29 cellular contexts compared by ENCODE assay signal in the genomic region with DNA sequence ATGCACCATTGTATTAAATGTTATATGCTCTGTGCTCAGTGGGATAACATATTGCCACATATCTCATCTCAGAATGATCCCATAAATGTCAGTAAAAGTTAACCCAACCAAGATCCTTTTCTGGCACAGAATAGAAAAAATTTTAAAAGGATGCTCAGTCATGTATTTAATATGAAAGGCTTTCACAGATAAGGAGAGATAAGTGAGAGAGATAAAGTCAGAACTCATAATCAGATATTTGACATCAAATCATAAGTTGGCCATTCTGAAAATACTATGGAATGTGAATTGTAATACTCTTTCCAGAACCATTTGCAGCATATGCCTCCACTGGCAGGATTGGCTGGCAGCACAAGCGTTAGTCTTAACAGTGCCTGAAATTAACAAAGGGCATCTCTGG.
"Had no signal": no experiment of that assay in that cellular context is flagged by ENCODE, and none has a peak within 500 bp of the region (broad histone marks: within the 10 kb centered on the region; RNA-seq: fewer than 3 reads in every experiment).

No MANE protein-coding gene starts in this region.

- DNase-seq: stimulated activated CD4-positive, alpha-beta T cell treated with anti-CD3 and anti-CD28 coated beads, Interleukin-2, amount 100 ng/mL, for 48 hours; stimulated activated CD4-positive, alpha-beta T cell treated with anti-CD3 and anti-CD28 coated beads, Interleukin-4, amount 100 ng/mL, for 1 hour; stimulated activated CD4-positive, alpha-beta T cell treated with anti-CD3 and anti-CD28 coated beads, Interleukin-4, amount 100 ng/mL, for 24 hours; stimulated activated CD4-positive, alpha-beta T cell treated with anti-CD3 and anti-CD28 coated beads, Interleukin-4, amount 100 ng/mL, for 4 hours; stimulated activated CD8-positive, alpha-beta memory T cell treated with anti-CD3 and anti-CD28 coated beads, Interleukin-4, amount 100 ng/mL, for 48 hours; stimulated activated naive B cell treated with anti-CD40 and anti-IgM and Interleukin-4, amounts not matched to agents 10 μg/mL and 1 μg/mL and 100 μg/mL, for 72 hours; stimulated activated naive CD4-positive, alpha-beta T cell; stimulated activated naive CD4-positive, alpha-beta T cell treated with Interleukin-2 at 50 U/mL for 16 hours; stimulated activated naive CD8-positive, alpha-beta T cell treated with anti-CD3 and anti-CD28 coated beads, Interleukin-15, amount 100 ng/mL, for 72 hours; stimulated activated naive CD8-positive, alpha-beta T cell treated with anti-CD3 and anti-CD28 coated beads, Interleukin-15, Interleukin-2, amounts not matched to agents 100 U/mL and 50 U/mL, for 24 hours; stomach; substantia nigra; testis; thyroid gland; tibial artery; transverse colon; trophoblast cell; upper lobe of left lung; upper lobe of right lung; uterus had no signal

- H3K36me3 ChIP-seq: thyroid gland, upper lobe of right lung, uterus, vagina had no signal

- H3K4me3 ChIP-seq: stomach, suprapubic skin, testis, thoracic aorta, thyroid gland, tibial artery, tibial nerve, transverse colon, upper lobe of left lung, upper lobe of right lung, uterus, vagina had no signal

- H3K27ac Mint-ChIP-seq: stimulated activated effector memory CD8-positive, alpha-beta T cell treated with anti-CD3 and anti-CD28 coated beads, Interleukin-12 subunit alpha, Interleukin-12 subunit beta, amount 100 ng/mL, for 72 hours; stimulated activated memory B cell treated with anti-CD40 and anti-IgM and Interleukin-4, amounts not matched to agents 10 μg/mL and 1 μg/mL and 100 μg/mL, for 72 hours; stimulated activated naive B cell treated with anti-CD40 and anti-IgM and Interleukin-4, amounts not matched to agents 10 μg/mL and 1 μg/mL and 100 μg/mL, for 72 hours; stimulated activated naive CD8-positive, alpha-beta T cell treated with anti-CD3 and anti-CD28 coated beads, Interleukin-15, amount 100 ng/mL, for 72 hours; stimulated activated naive CD8-positive, alpha-beta T cell treated with anti-CD3 and anti-CD28 coated beads, Interleukin-15, Interleukin-2, amounts not matched to agents 100 ng/mL and 50 ng/mL, for 24 hours; type B pancreatic cell had no signal

- H3K27me3 Mint-ChIP-seq: stimulated activated memory B cell treated with anti-CD40 and anti-IgM and Interleukin-4, amounts not matched to agents 10 μg/mL and 1 μg/mL and 100 μg/mL, for 72 hours; stimulated activated naive B cell treated with anti-CD40 and anti-IgM and Interleukin-4, amounts not matched to agents 10 μg/mL and 1 μg/mL and 100 μg/mL, for 72 hours; stimulated activated naive CD8-positive, alpha-beta T cell treated with anti-CD3 and anti-CD28 coated beads, Interleukin-15, amount 100 ng/mL, for 72 hours; stimulated activated naive CD8-positive, alpha-beta T cell treated with anti-CD3 and anti-CD28 coated beads, Interleukin-15, Interleukin-2, amounts not matched to agents 100 ng/mL and 50 ng/mL, for 24 hours; type B pancreatic cell had no signal

- H3K9me3 ChIP-seq: stomach, suprapubic skin, testis, thoracic aorta, thyroid gland, tibial artery, tibial nerve, transverse colon, upper lobe of left lung, upper lobe of right lung, uterus, vagina had no signal

- H3K27ac ChIP-seq: stomach, suprapubic skin, testis, thoracic aorta, thyroid gland, tibial artery, tibial nerve, transverse colon, upper lobe of left lung, upper lobe of right lung, uterus, vagina had no signal

- ATAC-seq: stimulated activated effector memory CD8-positive, alpha-beta T cell treated with anti-CD3 and anti-CD28 coated beads, Interleukin-12 subunit alpha, Interleukin-12 subunit beta, amount 100 ng/mL, for 72 hours; stimulated activated memory B cell treated with anti-CD40 and anti-IgM and Interleukin-4, amounts not matched to agents 10 μg/mL and 1 μg/mL and 100 μg/mL, for 72 hours; stimulated activated naive B cell treated with anti-CD40 and anti-IgM and Interleukin-4, amounts not matched to agents 10 μg/mL and 1 μg/mL and 100 μg/mL, for 72 hours; stimulated activated naive CD8-positive, alpha-beta T cell treated with anti-CD3 and anti-CD28 coated beads, Interleukin-15, amount 100 ng/mL, for 72 hours; stimulated activated naive CD8-positive, alpha-beta T cell treated with anti-CD3 and anti-CD28 coated beads, Interleukin-15, Interleukin-2, amounts not matched to agents 100 U/mL and 50 U/mL, for 24 hours; upper lobe of right lung had no signal

- FAIRE-seq: urothelium cell line had no signal

- H3K27me3 ChIP-seq: stomach, suprapubic skin, testis, thyroid gland, tibial artery, tibial nerve, transverse colon, upper lobe of left lung, upper lobe of right lung, uterus, vagina had no signal

- H3K4me1 ChIP-seq: stomach, testis, thyroid gland, uterus, vagina had no signal

- H3K4me1 Mint-ChIP-seq: stimulated activated effector memory CD8-positive, alpha-beta T cell treated with anti-CD3 and anti-CD28 coated beads, Interleukin-12 subunit alpha, Interleukin-12 subunit beta, amount 100 ng/mL, for 72 hours; stimulated activated naive B cell treated with anti-CD40 and anti-IgM and Interleukin-4, amounts not matched to agents 10 μg/mL and 1 μg/mL and 100 μg/mL, for 72 hours; stimulated activated naive CD8-positive, alpha-beta T cell treated with anti-CD3 and anti-CD28 coated beads, Interleukin-15, amount 100 ng/mL, for 72 hours had no signal

- H3K9me3 Mint-ChIP-seq: stimulated activated effector memory CD8-positive, alpha-beta T cell treated with anti-CD3 and anti-CD28 coated beads, Interleukin-12 subunit alpha, Interleukin-12 subunit beta, amount 100 ng/mL, for 72 hours; stimulated activated memory B cell treated with anti-CD40 and anti-IgM and Interleukin-4, amounts not matched to agents 10 μg/mL and 1 μg/mL and 100 μg/mL, for 72 hours; stimulated activated naive B cell treated with anti-CD40 and anti-IgM and Interleukin-4, amounts not matched to agents 10 μg/mL and 1 μg/mL and 100 μg/mL, for 72 hours; stimulated activated naive CD8-positive, alpha-beta T cell treated with anti-CD3 and anti-CD28 coated beads, Interleukin-15, amount 100 ng/mL, for 72 hours; stimulated activated naive CD8-positive, alpha-beta T cell treated with anti-CD3 and anti-CD28 coated beads, Interleukin-15, Interleukin-2, amounts not matched to agents 100 ng/mL and 50 ng/mL, for 24 hours; type B pancreatic cell had no signal

- H3K4me3 Mint-ChIP-seq: stimulated activated effector memory CD8-positive, alpha-beta T cell treated with anti-CD3 and anti-CD28 coated beads, Interleukin-12 subunit alpha, Interleukin-12 subunit beta, amount 100 ng/mL, for 72 hours; stimulated activated memory B cell treated with anti-CD40 and anti-IgM and Interleukin-4, amounts not matched to agents 10 μg/mL and 1 μg/mL and 100 μg/mL, for 72 hours; stimulated activated naive B cell treated with anti-CD40 and anti-IgM and Interleukin-4, amounts not matched to agents 10 μg/mL and 1 μg/mL and 100 μg/mL, for 72 hours; stimulated activated naive CD8-positive, alpha-beta T cell treated with anti-CD3 and anti-CD28 coated beads, Interleukin-15, amount 100 ng/mL, for 72 hours; stimulated activated naive CD8-positive, alpha-beta T cell treated with anti-CD3 and anti-CD28 coated beads, Interleukin-15, Interleukin-2, amounts not matched to agents 100 ng/mL and 50 ng/mL, for 24 hours; type B pancreatic cell had no signal
